9 cellular contexts compared by ENCODE assay signal in the genomic region with DNA sequence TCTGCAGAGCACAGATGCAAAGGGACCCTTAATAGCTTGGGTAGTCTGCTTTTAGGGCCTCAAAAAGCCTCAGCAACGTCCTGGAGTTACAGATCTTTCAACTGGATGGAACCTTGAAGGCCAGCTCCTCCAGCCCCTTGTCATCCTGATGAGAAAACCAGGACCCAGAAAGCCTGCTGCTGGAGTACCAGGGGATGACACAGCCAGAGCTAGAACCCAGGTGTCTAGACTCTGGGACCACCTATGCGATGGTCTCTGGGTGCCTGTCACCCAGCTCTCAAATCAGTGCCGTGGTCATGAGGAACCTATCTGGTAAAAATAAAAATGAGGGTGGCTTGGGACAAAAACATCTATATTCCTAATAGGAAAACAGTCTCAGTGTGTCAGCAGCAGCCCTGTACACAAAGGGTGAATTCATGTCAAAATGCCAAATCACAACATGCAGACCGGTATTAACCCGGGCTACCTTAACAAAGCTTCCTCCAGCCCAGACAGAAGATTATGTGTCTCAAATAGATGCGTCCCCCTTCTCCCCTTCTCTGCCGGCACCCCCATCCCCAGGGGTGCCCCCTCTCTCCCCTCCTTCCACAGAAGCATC. TPM values are rescaled to one million over a fixed set of nuclear protein-coding genes. Genes with fewer than 3 reads are reported as not detected.
DNase-seq lines count a peak whose midpoint lies in the region; ATAC-seq, FAIRE-seq and TF ChIP-seq lines count a peak whose summit lies in the region.
"Had no signal": no experiment of that assay in that cellular context is flagged by ENCODE, and none has a peak within 500 bp of the region (broad histone marks: within the 10 kb centered on the region; RNA-seq: fewer than 3 reads in every experiment).

No MANE protein-coding gene starts in this region.

- H3K4me2 ChIP-seq in astrocyte (ENCODE audit: low read length): peak overlapping the region; percentile 76

- H3K4me3 ChIP-seq in astrocyte (ENCODE audit: insufficient read depth, low read depth, low read length) (no peak overlapping the region), right atrium auricular region (peak overlapping the region; percentile 30 to 36)

- H3K79me2 ChIP-seq in astrocyte (ENCODE audit: insufficient read depth, low read length): peaks cover 87% of the 10 kb centered on the region

- H3K36me3 Mint-ChIP-seq in HFFc6 (ENCODE audit: low read depth) (peaks cover 41% of the 10 kb centered on the region), astrocyte (ENCODE audit: low read depth, unreplicated experiment) (peaks cover 34% of the 10 kb centered on the region)
- peaks cover 97% of the 10 kb centered on the region for H3K36me3 Mint-ChIP-seq in stimulated activated effector memory CD8-positive, alpha-beta T cell treated with anti-CD3 and anti-CD28 coated beads, Interleukin-12 subunit alpha, Interleukin-12 subunit beta, amount 100 ng/mL, for 72 hours

- H3K27me3 Mint-ChIP-seq in HFFc6 (ENCODE audit: insufficient read depth): peaks cover 19% of the 10 kb centered on the region
- no peaks in the 10 kb centered on the region for H3K27me3 Mint-ChIP-seq in astrocyte (ENCODE audit: low read depth, unreplicated experiment)

- peak overlapping the region; percentile 57 for H3K9ac ChIP-seq in astrocyte (ENCODE audit: low read length)

- H3K4me1 ChIP-seq in astrocyte (ENCODE audit: insufficient read depth, low read length) (peaks cover 46% of the 10 kb centered on the region), right atrium auricular region (peaks cover 0 to 75% of the 10 kb centered on the region in 2 donors)

- H3K9me3 Mint-ChIP-seq in HFFc6: no peaks in the 10 kb centered on the region
- H3K9me3 Mint-ChIP-seq in astrocyte (ENCODE audit: unreplicated experiment): no peaks in the 10 kb centered on the region
- no peaks in the 10 kb centered on the region for H3K9me3 Mint-ChIP-seq in stimulated activated effector memory CD8-positive, alpha-beta T cell treated with anti-CD3 and anti-CD28 coated beads, Interleukin-12 subunit alpha, Interleukin-12 subunit beta, amount 100 ng/mL, for 72 hours

- peak; percentile 56 for FAIRE-seq in astrocyte (lab: Jason Lieb, UNC)

- H3K27ac Mint-ChIP-seq in HFFc6: peak overlapping the region; percentile 92
- H3K27ac Mint-ChIP-seq in astrocyte (ENCODE audit: unreplicated experiment): peak overlapping the region; percentile 77
- H3K27ac Mint-ChIP-seq in stimulated activated effector memory CD8-positive, alpha-beta T cell treated with anti-CD3 and anti-CD28 coated beads, Interleukin-12 subunit alpha, Interleukin-12 subunit beta, amount 100 ng/mL, for 72 hours: peak overlapping the region; percentile 98

- H3K4me3 Mint-ChIP-seq in HFFc6 (peak overlapping the region; percentile 80), astrocyte (ENCODE audit: unreplicated experiment) (no peak overlapping the region)
- H3K4me3 Mint-ChIP-seq in stimulated activated effector memory CD8-positive, alpha-beta T cell treated with anti-CD3 and anti-CD28 coated beads, Interleukin-12 subunit alpha, Interleukin-12 subunit beta, amount 100 ng/mL, for 72 hours: peak overlapping the region; percentile 78

- H3K4me1 Mint-ChIP-seq in HFFc6 (ENCODE audit: low read depth) (peaks cover 100% of the 10 kb centered on the region), astrocyte (ENCODE audit: low read depth, unreplicated experiment) (peaks cover 79% of the 10 kb centered on the region)
- peaks cover 83% of the 10 kb centered on the region for H3K4me1 Mint-ChIP-seq in stimulated activated effector memory CD8-positive, alpha-beta T cell treated with anti-CD3 and anti-CD28 coated beads, Interleukin-12 subunit alpha, Interleukin-12 subunit beta, amount 100 ng/mL, for 72 hours

- H3K27ac ChIP-seq in astrocyte (ENCODE audit: low read depth, low read length): peak overlapping the region; percentile 52
- peak overlapping the region; percentile 68 to 73 for H3K27ac ChIP-seq in right atrium auricular region

- H3K36me3 ChIP-seq in astrocyte (ENCODE audit: insufficient read depth, low read length) (peaks cover 29% of the 10 kb centered on the region), right atrium auricular region (peaks cover 17% of the 10 kb centered on the region)

- TF ChIP-seq CTCF in HFFc6 (IDR thresholded peaks at IDR 0.05) (no peak), astrocyte (IDR thresholded peaks at IDR 0.05; ENCODE audit: insufficient read depth, low read depth, low read length) (no peak), right atrium auricular region (IDR thresholded peaks at IDR 0.05) (no peak)

- H4K20me1 ChIP-seq in astrocyte (ENCODE audit: insufficient read depth, low read length): peaks cover 83% of the 10 kb centered on the region

- H3K27me3 ChIP-seq in astrocyte (ENCODE audit: insufficient read depth, low read length) (no peaks in the 10 kb centered on the region), right atrium auricular region (no peaks in the 10 kb centered on the region)

- peak; percentile 35 for DNase-seq in HFFc6
- DNase-seq in astrocyte (ENCODE audit: low read depth): no peak
- no peak for DNase-seq in right atrium auricular region (ENCODE audit: low spot score)
- no peak for DNase-seq in stimulated activated effector memory CD8-positive, alpha-beta T cell treated with anti-CD3 and anti-CD28 coated beads, Interleukin-12 subunit alpha, Interleukin-12 subunit beta, amount 100 ng/mL, for 72 hours (ENCODE audit: low spot score in 2 of 2)
- no peak for DNase-seq in DMS53 (lab: John Stamatoyannopoulos, UW)
- no peak for DNase-seq in NK-92 (lab: John Stamatoyannopoulos, UW; ENCODE audit: unreplicated experiment)
- DNase-seq in NCI-H187 treated with DMSO at 0.1 percent for 48 hours (lab: John Stamatoyannopoulos, UW): no peak
- DNase-seq: hippocampal formation had no signal

- no peak for ATAC-seq in stimulated activated effector memory CD8-positive, alpha-beta T cell treated with anti-CD3 and anti-CD28 coated beads, Interleukin-12 subunit alpha, Interleukin-12 subunit beta, amount 100 ng/mL, for 72 hours
- ATAC-seq in HG03097 (IDR thresholded peaks at IDR 0.05; ENCODE audit: low FRiP score, unreplicated experiment): no peak

- H2AFZ ChIP-seq in astrocyte (ENCODE audit: low read depth, low read length): no peak overlapping the region

- no peaks in the 10 kb centered on the region for H3K9me3 ChIP-seq in astrocyte (ENCODE audit: insufficient read depth, low read depth, low read length)
- H3K9me3 ChIP-seq in right atrium auricular region: no peaks in the 10 kb centered on the region

RNA-seq across cellular contexts. Expression of a gene that starts 28.5 kb away (rescaled TPM):
- 10 to 100 TPM; 29.6 to 35.8 (median 30.7) TPM for total RNA-seq in HFFc6 (2021; fragmentation: NEBNext Ultra II Directional; extraction: Animal tissue kit (Norgen Biotek cat#: 25700))
- total RNA-seq in astrocyte (62.9 and 76.2 TPM in 2 replicates), right atrium auricular region (10 to 100 TPM; 55.1 to 98.1 TPM)
